Comparison of ENCODE assay signal across 1 cellular context in the genomic region with DNA sequence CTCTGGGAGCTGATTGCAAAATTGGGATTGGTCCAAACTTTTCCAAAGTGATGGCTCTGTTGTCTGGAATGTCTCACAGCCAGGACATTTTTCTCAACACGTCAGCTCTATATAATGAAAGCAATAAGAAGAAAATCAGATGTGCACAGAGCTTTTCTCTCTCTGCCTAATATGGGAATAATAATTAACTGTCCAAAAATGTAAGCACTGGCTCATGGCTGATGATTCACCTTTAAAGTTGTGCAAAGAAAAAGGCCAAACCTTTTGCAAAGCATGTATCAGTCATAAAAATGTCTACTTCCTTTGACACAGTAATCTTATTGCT.
TF ChIP-seq lines count a peak whose summit lies in the region.

No MANE protein-coding gene starts in this region.

TF ChIP-seq in SK-N-SH, 30 proteins besides CTCF, POLR2A, EP300 and RAD21 (continued from another document):
- TF ChIP-seq, protein P1, sequence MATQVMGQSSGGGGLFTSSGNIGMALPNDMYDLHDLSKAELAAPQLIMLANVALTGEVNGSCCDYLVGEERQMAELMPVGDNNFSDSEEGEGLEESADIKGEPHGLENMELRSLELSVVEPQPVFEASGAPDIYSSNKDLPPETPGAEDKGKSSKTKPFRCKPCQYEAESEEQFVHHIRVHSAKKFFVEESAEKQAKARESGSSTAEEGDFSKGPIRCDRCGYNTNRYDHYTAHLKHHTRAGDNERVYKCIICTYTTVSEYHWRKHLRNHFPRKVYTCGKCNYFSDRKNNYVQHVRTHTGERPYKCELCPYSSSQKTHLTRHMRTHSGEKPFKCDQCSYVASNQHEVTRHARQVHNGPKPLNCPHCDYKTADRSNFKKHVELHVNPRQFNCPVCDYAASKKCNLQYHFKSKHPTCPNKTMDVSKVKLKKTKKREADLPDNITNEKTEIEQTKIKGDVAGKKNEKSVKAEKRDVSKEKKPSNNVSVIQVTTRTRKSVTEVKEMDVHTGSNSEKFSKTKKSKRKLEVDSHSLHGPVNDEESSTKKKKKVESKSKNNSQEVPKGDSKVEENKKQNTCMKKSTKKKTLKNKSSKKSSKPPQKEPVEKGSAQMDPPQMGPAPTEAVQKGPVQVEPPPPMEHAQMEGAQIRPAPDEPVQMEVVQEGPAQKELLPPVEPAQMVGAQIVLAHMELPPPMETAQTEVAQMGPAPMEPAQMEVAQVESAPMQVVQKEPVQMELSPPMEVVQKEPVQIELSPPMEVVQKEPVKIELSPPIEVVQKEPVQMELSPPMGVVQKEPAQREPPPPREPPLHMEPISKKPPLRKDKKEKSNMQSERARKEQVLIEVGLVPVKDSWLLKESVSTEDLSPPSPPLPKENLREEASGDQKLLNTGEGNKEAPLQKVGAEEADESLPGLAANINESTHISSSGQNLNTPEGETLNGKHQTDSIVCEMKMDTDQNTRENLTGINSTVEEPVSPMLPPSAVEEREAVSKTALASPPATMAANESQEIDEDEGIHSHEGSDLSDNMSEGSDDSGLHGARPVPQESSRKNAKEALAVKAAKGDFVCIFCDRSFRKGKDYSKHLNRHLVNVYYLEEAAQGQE (IDR thresholded peaks at IDR 0.05; ENCODE audit: low read depth, low read length), result peak; percentile 42; the same call in 1 of the 2 replicates
- TF ChIP-seq MXI1 (IDR thresholded peaks at IDR 0.05; ENCODE audit: low read depth, low read length), result no peak
- peak; percentile 77; the same call in 1 of the 2 replicates for TF ChIP-seq SIN3A (IDR thresholded peaks at IDR 0.05; ENCODE audit: borderline replicate concordance, low read depth, low read length)
- no peak for TF ChIP-seq EZH2phosphoT487 (IDR thresholded peaks at IDR 0.05; ENCODE audit: borderline replicate concordance, low read depth)
- peak; percentile 88 for TF ChIP-seq MEF2A (IDR thresholded peaks at IDR 0.05; ENCODE audit: borderline replicate concordance, low read depth)
- TF ChIP-seq, protein P2, sequence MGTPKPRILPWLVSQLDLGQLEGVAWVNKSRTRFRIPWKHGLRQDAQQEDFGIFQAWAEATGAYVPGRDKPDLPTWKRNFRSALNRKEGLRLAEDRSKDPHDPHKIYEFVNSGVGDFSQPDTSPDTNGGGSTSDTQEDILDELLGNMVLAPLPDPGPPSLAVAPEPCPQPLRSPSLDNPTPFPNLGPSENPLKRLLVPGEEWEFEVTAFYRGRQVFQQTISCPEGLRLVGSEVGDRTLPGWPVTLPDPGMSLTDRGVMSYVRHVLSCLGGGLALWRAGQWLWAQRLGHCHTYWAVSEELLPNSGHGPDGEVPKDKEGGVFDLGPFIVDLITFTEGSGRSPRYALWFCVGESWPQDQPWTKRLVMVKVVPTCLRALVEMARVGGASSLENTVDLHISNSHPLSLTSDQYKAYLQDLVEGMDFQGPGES (IDR thresholded peaks at IDR 0.05; ENCODE audit: low read depth, low read length), result no peak
- peak; percentile 100 for TF ChIP-seq TCF12 (IDR thresholded peaks at IDR 0.05)
- peak; percentile 95 for TF ChIP-seq TEAD4 (IDR thresholded peaks at IDR 0.05; ENCODE audit: borderline replicate concordance, insufficient read depth)
- no peak for TF ChIP-seq USF2 (IDR thresholded peaks at IDR 0.05; ENCODE audit: borderline replicate concordance, low read depth, low read length)
